1 cellular context compared by ENCODE assay signal in the genomic region with DNA sequence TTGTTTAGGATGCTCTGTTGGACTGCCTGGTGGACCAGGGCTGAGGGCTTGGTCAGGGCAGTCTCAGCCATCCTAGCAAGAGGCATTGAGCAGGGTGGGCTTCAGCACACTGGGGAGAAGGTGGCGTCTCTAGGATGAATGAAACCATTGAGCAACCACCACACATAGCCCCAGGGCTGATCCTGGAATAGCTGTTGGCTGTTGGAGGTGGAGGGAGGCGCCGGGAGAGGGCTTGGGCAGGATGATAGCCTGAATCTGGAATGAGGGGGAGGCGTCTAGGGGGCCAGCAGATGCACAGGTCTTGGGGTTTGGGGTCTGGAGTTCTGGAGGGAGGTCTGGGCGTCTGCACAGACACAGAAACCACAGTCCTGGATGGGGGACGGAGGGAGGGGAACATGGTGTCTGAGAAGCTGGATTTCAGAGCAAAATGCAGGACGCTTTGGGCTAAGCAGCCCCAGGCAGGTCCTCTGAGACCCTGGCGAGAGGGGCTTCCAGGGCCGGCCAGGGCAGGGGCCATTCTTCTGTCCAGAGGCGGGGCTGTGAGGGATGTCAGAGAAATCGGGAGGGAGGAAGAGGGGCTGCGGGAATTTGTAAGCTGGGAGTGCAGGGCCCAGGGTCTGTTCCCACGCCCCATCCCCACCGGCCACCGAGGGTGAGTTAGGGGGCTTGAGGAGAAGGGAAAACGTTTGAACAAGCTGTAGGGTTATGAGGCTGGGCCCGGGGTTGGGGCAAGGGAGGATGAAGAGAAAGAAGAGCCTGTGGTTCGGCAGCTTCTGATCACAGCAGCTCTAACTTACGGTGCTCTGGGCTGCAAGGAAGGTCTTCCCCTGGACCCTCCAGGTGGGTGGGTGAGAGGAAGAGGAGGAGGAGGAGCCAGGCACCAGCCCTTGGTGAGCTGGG.
TF ChIP-seq lines count a peak whose summit lies in the region.

No MANE protein-coding gene starts in this region.

TF ChIP-seq in HepG2, 621 proteins besides CTCF, POLR2A, EP300 and RAD21:
- TF ChIP-seq, protein P1, sequence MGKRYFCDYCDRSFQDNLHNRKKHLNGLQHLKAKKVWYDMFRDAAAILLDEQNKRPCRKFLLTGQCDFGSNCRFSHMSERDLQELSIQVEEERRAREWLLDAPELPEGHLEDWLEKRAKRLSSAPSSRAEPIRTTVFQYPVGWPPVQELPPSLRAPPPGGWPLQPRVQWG (CRISPR knock-in tag; IDR thresholded peaks at IDR 0.05; ENCODE audit: borderline replicate concordance, low read depth): no peak
- TF ChIP-seq ZNF282 (IDR thresholded peaks at IDR 0.05; ENCODE audit: partially characterized antibody) (no peak), HNRNPK (IDR thresholded peaks at IDR 0.05; ENCODE audit: low read depth, low read length, poor library complexity, severe bottlenecking) (no peak), ZC3H13 (CRISPR knock-in tag; IDR thresholded peaks at IDR 0.05) (0 out of 2 replicates have a peak, but pooled peaks have one; percentile 49), SP1 (IDR thresholded peaks at IDR 0.05) (no peak), SP1 (CRISPR knock-in tag; IDR thresholded peaks at IDR 0.05) (no peak), ZMAT3 (CRISPR knock-in tag; conservative IDR thresholded peaks at IDR 0.05) (no peak), CEBPB (IDR thresholded peaks at IDR 0.05; ENCODE audit: borderline replicate concordance, low read depth, low read length) (no peak), ZNF616 (CRISPR knock-in tag; IDR thresholded peaks at IDR 0.05; ENCODE audit: low read depth) (no peak), ZNF160 (CRISPR knock-in tag; IDR thresholded peaks at IDR 0.05) (no peak), ZNF354B (CRISPR knock-in tag; IDR thresholded peaks at IDR 0.05) (no peak), ZNF383 (CRISPR knock-in tag; IDR thresholded peaks at IDR 0.05; ENCODE audit: borderline replicate concordance) (no peak), AGO1 (IDR thresholded peaks at IDR 0.05; ENCODE audit: low read depth, low read length, poor library complexity, severe bottlenecking) (peak; percentile 82), KDM2A (CRISPR knock-in tag; IDR thresholded peaks at IDR 0.05; ENCODE audit: borderline replicate concordance, low read depth) (peak; percentile 39; the same call in 1 of the 2 replicates), ZNF781 (CRISPR knock-in tag; IDR thresholded peaks at IDR 0.05; ENCODE audit: borderline replicate concordance, not compliant biosample characterization) (no peak), HOXA3 (CRISPR knock-in tag; IDR thresholded peaks at IDR 0.05) (no peak), ZNF672 (CRISPR knock-in tag; IDR thresholded peaks at IDR 0.05) (no peak), AKAP8 (CRISPR knock-in tag; IDR thresholded peaks at IDR 0.05) (0 out of 2 replicates have a peak, but pooled peaks have one; percentile 51), KLF11 (CRISPR knock-in tag; IDR thresholded peaks at IDR 0.05) (no peak), ZNF549 (CRISPR knock-in tag; IDR thresholded peaks at IDR 0.05) (no peak), AGO2 (optimal IDR thresholded peaks at IDR 0.05; ENCODE audit: low read depth, low read length) (peak; percentile 81)
- TF ChIP-seq, protein P2, sequence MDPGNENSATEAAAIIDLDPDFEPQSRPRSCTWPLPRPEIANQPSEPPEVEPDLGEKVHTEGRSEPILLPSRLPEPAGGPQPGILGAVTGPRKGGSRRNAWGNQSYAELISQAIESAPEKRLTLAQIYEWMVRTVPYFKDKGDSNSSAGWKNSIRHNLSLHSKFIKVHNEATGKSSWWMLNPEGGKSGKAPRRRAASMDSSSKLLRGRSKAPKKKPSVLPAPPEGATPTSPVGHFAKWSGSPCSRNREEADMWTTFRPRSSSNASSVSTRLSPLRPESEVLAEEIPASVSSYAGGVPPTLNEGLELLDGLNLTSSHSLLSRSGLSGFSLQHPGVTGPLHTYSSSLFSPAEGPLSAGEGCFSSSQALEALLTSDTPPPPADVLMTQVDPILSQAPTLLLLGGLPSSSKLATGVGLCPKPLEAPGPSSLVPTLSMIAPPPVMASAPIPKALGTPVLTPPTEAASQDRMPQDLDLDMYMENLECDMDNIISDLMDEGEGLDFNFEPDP (CRISPR knock-in tag; conservative IDR thresholded peaks at IDR 0.05): no peak
- TF ChIP-seq, protein P3, sequence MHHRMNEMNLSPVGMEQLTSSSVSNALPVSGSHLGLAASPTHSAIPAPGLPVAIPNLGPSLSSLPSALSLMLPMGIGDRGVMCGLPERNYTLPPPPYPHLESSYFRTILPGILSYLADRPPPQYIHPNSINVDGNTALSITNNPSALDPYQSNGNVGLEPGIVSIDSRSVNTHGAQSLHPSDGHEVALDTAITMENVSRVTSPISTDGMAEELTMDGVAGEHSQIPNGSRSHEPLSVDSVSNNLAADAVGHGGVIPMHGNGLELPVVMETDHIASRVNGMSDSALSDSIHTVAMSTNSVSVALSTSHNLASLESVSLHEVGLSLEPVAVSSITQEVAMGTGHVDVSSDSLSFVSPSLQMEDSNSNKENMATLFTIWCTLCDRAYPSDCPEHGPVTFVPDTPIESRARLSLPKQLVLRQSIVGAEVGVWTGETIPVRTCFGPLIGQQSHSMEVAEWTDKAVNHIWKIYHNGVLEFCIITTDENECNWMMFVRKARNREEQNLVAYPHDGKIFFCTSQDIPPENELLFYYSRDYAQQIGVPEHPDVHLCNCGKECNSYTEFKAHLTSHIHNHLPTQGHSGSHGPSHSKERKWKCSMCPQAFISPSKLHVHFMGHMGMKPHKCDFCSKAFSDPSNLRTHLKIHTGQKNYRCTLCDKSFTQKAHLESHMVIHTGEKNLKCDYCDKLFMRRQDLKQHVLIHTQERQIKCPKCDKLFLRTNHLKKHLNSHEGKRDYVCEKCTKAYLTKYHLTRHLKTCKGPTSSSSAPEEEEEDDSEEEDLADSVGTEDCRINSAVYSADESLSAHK (CRISPR knock-in tag; IDR thresholded peaks at IDR 0.05; ENCODE audit: borderline replicate concordance): no peak
- TF ChIP-seq, protein P4, sequence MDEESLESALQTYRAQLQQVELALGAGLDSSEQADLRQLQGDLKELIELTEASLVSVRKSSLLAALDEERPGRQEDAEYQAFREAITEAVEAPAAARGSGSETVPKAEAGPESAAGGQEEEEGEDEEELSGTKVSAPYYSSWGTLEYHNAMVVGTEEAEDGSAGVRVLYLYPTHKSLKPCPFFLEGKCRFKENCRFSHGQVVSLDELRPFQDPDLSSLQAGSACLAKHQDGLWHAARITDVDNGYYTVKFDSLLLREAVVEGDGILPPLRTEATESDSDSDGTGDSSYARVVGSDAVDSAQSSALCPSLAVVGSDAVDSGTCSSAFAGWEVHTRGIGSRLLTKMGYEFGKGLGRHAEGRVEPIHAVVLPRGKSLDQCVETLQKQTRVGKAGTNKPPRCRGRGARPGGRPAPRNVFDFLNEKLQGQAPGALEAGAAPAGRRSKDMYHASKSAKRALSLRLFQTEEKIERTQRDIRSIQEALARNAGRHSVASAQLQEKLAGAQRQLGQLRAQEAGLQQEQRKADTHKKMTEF (CRISPR knock-in tag; IDR thresholded peaks at IDR 0.05): no peak
- TF ChIP-seq, protein P5, sequence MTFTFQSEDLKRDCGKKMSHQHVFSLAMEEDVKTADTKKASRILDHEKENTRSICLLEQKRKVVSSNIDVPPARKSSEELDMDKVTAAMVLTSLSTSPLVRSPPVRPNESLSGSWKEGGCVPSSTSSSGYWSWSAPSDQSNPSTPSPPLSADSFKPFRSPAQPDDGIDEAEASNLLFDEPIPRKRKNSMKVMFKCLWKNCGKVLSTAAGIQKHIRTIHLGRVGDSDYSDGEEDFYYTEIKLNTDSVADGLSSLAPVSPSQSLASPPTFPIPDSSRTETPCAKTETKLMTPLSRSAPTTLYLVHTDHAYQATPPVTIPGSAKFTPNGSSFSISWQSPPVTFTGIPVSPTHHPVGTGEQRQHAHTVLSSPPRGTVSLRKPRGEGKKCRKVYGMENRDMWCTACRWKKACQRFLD (CRISPR knock-in tag; IDR thresholded peaks at IDR 0.05; ENCODE audit: borderline replicate concordance): no peak
- TF ChIP-seq, protein P6, sequence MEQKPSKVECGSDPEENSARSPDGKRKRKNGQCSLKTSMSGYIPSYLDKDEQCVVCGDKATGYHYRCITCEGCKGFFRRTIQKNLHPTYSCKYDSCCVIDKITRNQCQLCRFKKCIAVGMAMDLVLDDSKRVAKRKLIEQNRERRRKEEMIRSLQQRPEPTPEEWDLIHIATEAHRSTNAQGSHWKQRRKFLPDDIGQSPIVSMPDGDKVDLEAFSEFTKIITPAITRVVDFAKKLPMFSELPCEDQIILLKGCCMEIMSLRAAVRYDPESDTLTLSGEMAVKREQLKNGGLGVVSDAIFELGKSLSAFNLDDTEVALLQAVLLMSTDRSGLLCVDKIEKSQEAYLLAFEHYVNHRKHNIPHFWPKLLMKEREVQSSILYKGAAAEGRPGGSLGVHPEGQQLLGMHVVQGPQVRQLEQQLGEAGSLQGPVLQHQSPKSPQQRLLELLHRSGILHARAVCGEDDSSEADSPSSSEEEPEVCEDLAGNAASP (CRISPR knock-in tag; IDR thresholded peaks at IDR 0.05; ENCODE audit: borderline replicate concordance): no peak
TF ChIP-seq in HepG2: peak in this region for 5.
